ENCODE assay signal across 20 cellular contexts in genomic region chr1:167512262-167512661, GRCh38. TPM values are rescaled to one million over a fixed set of nuclear protein-coding genes. Genes with fewer than 3 reads are reported as not detected.
DNase-seq lines count a peak whose midpoint lies in the region; ATAC-seq and TF ChIP-seq lines count a peak whose summit lies in the region.
"Had no signal": no experiment of that assay in that cellular context is flagged by ENCODE, and none has a peak within 500 bp of the region (broad histone marks: within the 10 kb centered on the region; RNA-seq: fewer than 3 reads in every experiment).

No MANE protein-coding gene starts in this region.

- H3K9me3 Mint-ChIP-seq in CD8-positive, alpha-beta memory T cell: no peaks in the 10 kb centered on the region
- no peaks in the 10 kb centered on the region for H3K9me3 Mint-ChIP-seq in activated T-helper 2 cell treated with anti-CD3 and anti-CD28 coated beads, Interferon-gamma antibody, Interleukin-2, Interleukin-4, amounts not matched to agents 10 μg/mL and 5 μg/mL and 100 μg/mL, durations not matched to agents 14 hours and 24 hours and 36 hours
- no peaks in the 10 kb centered on the region for H3K9me3 Mint-ChIP-seq in natural killer cell

- peaks cover 21% of the 10 kb centered on the region for H3K36me3 ChIP-seq in CD8-positive, alpha-beta memory T cell (ENCODE audit: insufficient read depth, low read length)
- H3K36me3 ChIP-seq: Peyer's patch, right lobe of liver had no signal

- peaks cover 6 to 84% (median 25%) of the 10 kb centered on the region in 3 donors for H3K36me3 Mint-ChIP-seq in CD8-positive, alpha-beta memory T cell
- H3K36me3 Mint-ChIP-seq in activated T-helper 2 cell treated with anti-CD3 and anti-CD28 coated beads, Interferon-gamma antibody, Interleukin-2, Interleukin-4, amounts not matched to agents 10 μg/mL and 5 μg/mL and 100 μg/mL, durations not matched to agents 14 hours and 24 hours and 36 hours (ENCODE audit: low read depth): peaks cover 94% of the 10 kb centered on the region
- peaks cover 41% of the 10 kb centered on the region for H3K36me3 Mint-ChIP-seq in natural killer cell

- peak; percentile 29 to 48 for ATAC-seq in activated CD4-positive, CD25-positive, alpha-beta regulatory T cell treated with anti-CD3 and anti-CD28 coated beads, Interleukin-2, amount 50 U/mL, for 24 hours
- no peak for ATAC-seq in natural killer cell
- no peak for ATAC-seq in HG02885 (IDR thresholded peaks at IDR 0.05; ENCODE audit: poor library complexity, unreplicated experiment)
- ATAC-seq: right lobe of liver had no signal

- H3K9me3 ChIP-seq in CD8-positive, alpha-beta memory T cell (ENCODE audit: low read length): no peaks in the 10 kb centered on the region
- H3K9me3 ChIP-seq: Peyer's patch, right lobe of liver, testis had no signal

- no peaks in the 10 kb centered on the region for H3K27me3 Mint-ChIP-seq in CD8-positive, alpha-beta memory T cell
- no peaks in the 10 kb centered on the region for H3K27me3 Mint-ChIP-seq in activated T-helper 2 cell treated with anti-CD3 and anti-CD28 coated beads, Interferon-gamma antibody, Interleukin-2, Interleukin-4, amounts not matched to agents 10 μg/mL and 5 μg/mL and 100 μg/mL, durations not matched to agents 14 hours and 24 hours and 36 hours (ENCODE audit: low read depth)
- no peaks in the 10 kb centered on the region for H3K27me3 Mint-ChIP-seq in natural killer cell (ENCODE audit: low read depth in 2 of 2)

- peak overlapping the region; percentile 33 for H3K4me3 ChIP-seq in CD8-positive, alpha-beta memory T cell (ENCODE audit: low read length)
- H3K4me3 ChIP-seq: Peyer's patch, right lobe of liver, testis had no signal

- H3K27ac Mint-ChIP-seq in CD8-positive, alpha-beta memory T cell: peak overlapping the region; percentile 75 to 96 (median 85)
- H3K27ac Mint-ChIP-seq in activated T-helper 2 cell treated with anti-CD3 and anti-CD28 coated beads, Interferon-gamma antibody, Interleukin-2, Interleukin-4, amounts not matched to agents 10 μg/mL and 5 μg/mL and 100 μg/mL, durations not matched to agents 14 hours and 24 hours and 36 hours: peak overlapping the region; percentile 69
- peak overlapping the region; percentile 91 to 100 for H3K27ac Mint-ChIP-seq in natural killer cell

- no peaks in the 10 kb centered on the region for H3K27me3 ChIP-seq in CD8-positive, alpha-beta memory T cell (ENCODE audit: insufficient read depth, low read length, poor library complexity, severe bottlenecking)
- H3K27me3 ChIP-seq: Peyer's patch, right lobe of liver, testis had no signal

- POLR2A ChIA-PET in CD8-positive, alpha-beta memory T cell (lab: Charles Lee): interaction anchor here (0.6 kb wide), 1 partner anchor 8 kb away, joined by 3 read pairs; no protein-coding TSS in a partner anchor

- H3K27ac ChIP-seq in CD8-positive, alpha-beta memory T cell (ENCODE audit: low read depth, low read length): no peak overlapping the region
- H3K27ac ChIP-seq: Peyer's patch, right lobe of liver, testis had no signal

- peaks cover 86% of the 10 kb centered on the region for H3K4me1 ChIP-seq in CD8-positive, alpha-beta memory T cell (ENCODE audit: insufficient read depth, low read length)
- H3K4me1 ChIP-seq: Peyer's patch, right lobe of liver, testis had no signal

- CTCF ChIA-PET in CD8-positive, alpha-beta memory T cell (lab: Charles Lee): interaction anchor here (1.2 kb wide), 1 partner anchor 21 kb away, joined by 4 read pairs; no protein-coding TSS in a partner anchor

- TF ChIP-seq CTCF in natural killer cell (IDR thresholded peaks at IDR 0.05): no peak

- peaks cover 77 to 95% (median 93%) of the 10 kb centered on the region in 3 donors for H3K4me1 Mint-ChIP-seq in CD8-positive, alpha-beta memory T cell
- H3K4me1 Mint-ChIP-seq in activated T-helper 2 cell treated with anti-CD3 and anti-CD28 coated beads, Interferon-gamma antibody, Interleukin-2, Interleukin-4, amounts not matched to agents 10 μg/mL and 5 μg/mL and 100 μg/mL, durations not matched to agents 14 hours and 24 hours and 36 hours (ENCODE audit: low read depth): peaks cover 61% of the 10 kb centered on the region
- peaks cover 73 to 88% of the 10 kb centered on the region in 2 donors for H3K4me1 Mint-ChIP-seq in natural killer cell

- H3K4me3 Mint-ChIP-seq in CD8-positive, alpha-beta memory T cell: peak overlapping the region; percentile 75 to 86 (median 80)
- H3K4me3 Mint-ChIP-seq in activated T-helper 2 cell treated with anti-CD3 and anti-CD28 coated beads, Interferon-gamma antibody, Interleukin-2, Interleukin-4, amounts not matched to agents 10 μg/mL and 5 μg/mL and 100 μg/mL, durations not matched to agents 14 hours and 24 hours and 36 hours (ENCODE audit: low read depth): peak overlapping the region; percentile 74
- H3K4me3 Mint-ChIP-seq in natural killer cell: peak overlapping the region; percentile 77

- no peak for DNase-seq in activated CD4-positive, CD25-positive, alpha-beta regulatory T cell treated with anti-CD3 and anti-CD28 coated beads, Interleukin-2, amount 50 U/mL, for 72 hours
- no peak for DNase-seq in CD8-positive, alpha-beta memory T cell
- no peak for DNase-seq in activated T-helper 2 cell treated with anti-CD3 and anti-CD28 coated beads, Interferon-gamma antibody, Interleukin-2, Interleukin-4, amounts not matched to agents 10 μg/mL and 5 μg/mL and 100 μg/mL, durations not matched to agents 14 hours and 24 hours and 36 hours (ENCODE audit: low spot score)
- DNase-seq in natural killer cell: no peak
- DNase-seq in D341Med (ENCODE audit: low spot score): no peak
- no peak for DNase-seq in LoVo (ENCODE audit: low spot score)
- DNase-seq: anterior cingulate cortex, hypothalamus, NCI-H1105 treated with DMSO at 0.1 percent for 48 hours, NCI-H2081, right lobe of liver, T1000, testis had no signal

- intact Hi-C loops in activated T-helper 2 cell treated with anti-CD3 and anti-CD28 coated beads, Interferon-gamma antibody, Interleukin-2, Interleukin-4, amounts not matched to agents 10 μg/mL and 5 μg/mL and 100 μg/mL, durations not matched to agents 14 hours and 24 hours and 36 hours (cut with micrococcal nuclease): no loop called here
- intact Hi-C loops in natural killer cell (cut with micrococcal nuclease): no loop called here

RNA-seq across cellular contexts. Expression of gene CD247, which starts 6.1 kb away (rescaled TPM):
- total RNA-seq in CD8-positive, alpha-beta memory T cell: 100 to 1,000 TPM; 130 to 133 TPM
- 395 TPM for polyA plus RNA-seq in CD8-positive, alpha-beta memory T cell
- total RNA-seq in activated T-helper 2 cell treated with anti-CD3 and anti-CD28 coated beads, Interferon-gamma antibody, Interleukin-2, Interleukin-4, amounts not matched to agents 10 μg/mL and 5 μg/mL and 100 μg/mL, durations not matched to agents 14 hours and 24 hours and 36 hours: 193 and 196 TPM in 2 replicates
- total RNA-seq in natural killer cell: 1,000 to 10,000 TPM; 1,027 to 1,374 (median 1,309) TPM
- total RNA-seq: A172, LHCN-M2, lung microvascular endothelial cell had no signal
- polyA plus RNA-seq: keratinocyte had no signal

RNA-seq across cellular contexts. Expression of gene CREG1, which starts 41.3 kb away (rescaled TPM):
- 10 to 100 TPM; 14.6 to 15.3 TPM for total RNA-seq in CD8-positive, alpha-beta memory T cell
- polyA plus RNA-seq in CD8-positive, alpha-beta memory T cell: 19.5 TPM
- total RNA-seq in activated T-helper 2 cell treated with anti-CD3 and anti-CD28 coated beads, Interferon-gamma antibody, Interleukin-2, Interleukin-4, amounts not matched to agents 10 μg/mL and 5 μg/mL and 100 μg/mL, durations not matched to agents 14 hours and 24 hours and 36 hours: 13.8 and 15.6 TPM in 2 replicates
- total RNA-seq in natural killer cell: 10 to 100 TPM in 1 of 3 donors, 1 to 10 TPM in 2; 6.7 to 15.8 (median 8.9) TPM

Comparison
In these comparisons a context has a peak if more than half of its experiments do, and no peak if none do; other contexts are left out.
1. ATAC-seq: peak in activated CD4-positive, CD25-positive, alpha-beta regulatory T cell treated with anti-CD3 and anti-CD28 coated beads, Interleukin-2, amount 50 U/mL, for 24 hours (2 of 2); none in natural killer cell (0 of 3) and HG02885 (single experiment).
2. Peak in every context shown above with its lines, with median percentiles within 50 percentile points of each other: H3K27ac Mint-ChIP-seq and H3K4me3 Mint-ChIP-seq.